ENCODE assay signal across 19 cellular contexts in the genomic region with DNA sequence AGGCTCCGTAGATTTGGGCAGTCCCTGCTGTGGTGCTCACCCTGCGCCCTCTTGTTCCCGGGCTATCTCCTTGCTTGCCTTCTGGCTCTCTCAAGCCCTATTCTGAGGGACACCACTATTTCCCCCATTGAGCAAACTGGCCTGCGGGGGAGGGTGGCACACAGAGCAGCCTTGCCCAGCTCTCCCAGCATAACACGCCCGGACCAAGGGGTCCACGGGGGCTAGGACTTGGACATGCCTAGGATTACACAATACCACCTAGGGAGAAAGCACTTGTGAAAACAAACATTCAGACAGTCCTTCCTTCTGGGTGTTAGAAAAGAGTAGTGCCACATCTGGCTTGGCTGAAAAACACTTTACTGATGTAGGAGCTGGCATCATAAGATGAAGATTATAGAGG. TPM values are rescaled to one million over a fixed set of nuclear protein-coding genes. Genes with fewer than 3 reads are reported as not detected.
DNase-seq lines count a peak whose midpoint lies in the region; ATAC-seq and TF ChIP-seq lines count a peak whose summit lies in the region.
"Had no signal": no experiment of that assay in that cellular context is flagged by ENCODE, and none has a peak within 500 bp of the region (broad histone marks: within the 10 kb centered on the region; RNA-seq: fewer than 3 reads in every experiment).

No MANE protein-coding gene starts in this region.

- no peak for TF ChIP-seq CTCF in KMS-11 (conservative IDR thresholded peaks at IDR 0.05; ENCODE audit: low read depth, low read length)
- no peak for TF ChIP-seq CTCF in gastroesophageal sphincter (IDR thresholded peaks at IDR 0.05)

- H4K20me1 ChIP-seq in KMS-11 (ENCODE audit: insufficient read depth), result no peaks in the 10 kb centered on the region

- peaks cover 62% of the 10 kb centered on the region for H3K79me2 ChIP-seq in KMS-11 (ENCODE audit: insufficient read depth, low read depth)

- H3K27ac ChIP-seq in KMS-11 (peak overlapping the region; percentile 60), gastroesophageal sphincter (no peak overlapping the region)
- H3K27ac ChIP-seq: HL-60 had no signal

- H3K27me3 ChIP-seq in KMS-11 (ENCODE audit: insufficient read depth, low read depth) (no peaks in the 10 kb centered on the region), gastroesophageal sphincter (no peaks in the 10 kb centered on the region)

- H2AFZ ChIP-seq in KMS-11 (ENCODE audit: low read depth), result no peak overlapping the region

- H3K4me2 ChIP-seq in KMS-11, result peak overlapping the region; percentile 75

- no peaks in the 10 kb centered on the region for H3K9me3 ChIP-seq in gastroesophageal sphincter

- H3K36me3 ChIP-seq in KMS-11 (ENCODE audit: insufficient read depth) (peaks cover 4% of the 10 kb centered on the region; the same call in 1 of the 2 replicates), gastroesophageal sphincter (peaks cover 0 to 35% of the 10 kb centered on the region in 2 donors)

- peaks cover 29% of the 10 kb centered on the region for H3K36me3 Mint-ChIP-seq in activated naive CD8-positive, alpha-beta T cell treated with anti-CD3 and anti-CD28 coated beads, Interleukin-2, amount 50 U/mL, for 24 hours (ENCODE audit: low read depth)
- H3K36me3 Mint-ChIP-seq in activated naive CD8-positive, alpha-beta T cell treated with anti-CD3 and anti-CD28 coated beads for 36 hours, result peaks cover 17% of the 10 kb centered on the region
- peaks cover 63% of the 10 kb centered on the region for H3K36me3 Mint-ChIP-seq in stimulated activated effector memory CD8-positive, alpha-beta T cell treated with anti-CD3 and anti-CD28 coated beads, Interleukin-12 subunit alpha, Interleukin-12 subunit beta, amount 100 ng/mL, for 72 hours

- H3K4me1 Mint-ChIP-seq in activated naive CD8-positive, alpha-beta T cell treated with anti-CD3 and anti-CD28 coated beads, Interleukin-2, amount 50 U/mL, for 24 hours, result peaks cover 40% of the 10 kb centered on the region
- peaks cover 37% of the 10 kb centered on the region for H3K4me1 Mint-ChIP-seq in activated naive CD8-positive, alpha-beta T cell treated with anti-CD3 and anti-CD28 coated beads for 36 hours
- H3K4me1 Mint-ChIP-seq in stimulated activated effector memory CD8-positive, alpha-beta T cell treated with anti-CD3 and anti-CD28 coated beads, Interleukin-12 subunit alpha, Interleukin-12 subunit beta, amount 100 ng/mL, for 72 hours, result peaks cover 24% of the 10 kb centered on the region

- TF ChIP-seq POLR2A in gastroesophageal sphincter (IDR thresholded peaks at IDR 0.05), result no peak

- TF ChIP-seq EP300 in gastroesophageal sphincter (IDR thresholded peaks at IDR 0.05), result no peak

- no peaks in the 10 kb centered on the region for H3K9me3 Mint-ChIP-seq in activated naive CD8-positive, alpha-beta T cell treated with anti-CD3 and anti-CD28 coated beads, Interleukin-2, amount 50 U/mL, for 24 hours
- no peaks in the 10 kb centered on the region for H3K9me3 Mint-ChIP-seq in activated naive CD8-positive, alpha-beta T cell treated with anti-CD3 and anti-CD28 coated beads for 36 hours
- H3K9me3 Mint-ChIP-seq in stimulated activated effector memory CD8-positive, alpha-beta T cell treated with anti-CD3 and anti-CD28 coated beads, Interleukin-12 subunit alpha, Interleukin-12 subunit beta, amount 100 ng/mL, for 72 hours, result no peaks in the 10 kb centered on the region
- H3K9me3 Mint-ChIP-seq: CD14-positive monocyte had no signal

- H3K4me1 ChIP-seq in KMS-11 (ENCODE audit: low read depth, poor library complexity, severe bottlenecking) (peaks cover 64% of the 10 kb centered on the region), gastroesophageal sphincter (peaks cover 0 to 35% (median 3%) of the 10 kb centered on the region in 3 donors)

- WGBS in gastroesophageal sphincter (ENCODE audit: low coverage in 1 of 2), 2 donors, result 88 to 100% methylated on average over 1 to 4 of the region's 7 CpGs

- peak overlapping the region; percentile 6; the same call in 1 of the 2 replicates for H3K9ac ChIP-seq in KMS-11

- no peak overlapping the region for H3K4me3 Mint-ChIP-seq in activated naive CD8-positive, alpha-beta T cell treated with anti-CD3 and anti-CD28 coated beads, Interleukin-2, amount 50 U/mL, for 24 hours
- H3K4me3 Mint-ChIP-seq in activated naive CD8-positive, alpha-beta T cell treated with anti-CD3 and anti-CD28 coated beads for 36 hours, result no peak overlapping the region
- H3K4me3 Mint-ChIP-seq in stimulated activated effector memory CD8-positive, alpha-beta T cell treated with anti-CD3 and anti-CD28 coated beads, Interleukin-12 subunit alpha, Interleukin-12 subunit beta, amount 100 ng/mL, for 72 hours, result no peak overlapping the region
- H3K4me3 Mint-ChIP-seq: CD14-positive monocyte had no signal

- H3K27ac Mint-ChIP-seq in activated naive CD8-positive, alpha-beta T cell treated with anti-CD3 and anti-CD28 coated beads, Interleukin-2, amount 50 U/mL, for 24 hours, result peak overlapping the region; percentile 17
- H3K27ac Mint-ChIP-seq in activated naive CD8-positive, alpha-beta T cell treated with anti-CD3 and anti-CD28 coated beads for 36 hours, result no peak overlapping the region
- peak overlapping the region; percentile 67 for H3K27ac Mint-ChIP-seq in stimulated activated effector memory CD8-positive, alpha-beta T cell treated with anti-CD3 and anti-CD28 coated beads, Interleukin-12 subunit alpha, Interleukin-12 subunit beta, amount 100 ng/mL, for 72 hours

- no peaks in the 10 kb centered on the region for H3K27me3 Mint-ChIP-seq in activated naive CD8-positive, alpha-beta T cell treated with anti-CD3 and anti-CD28 coated beads, Interleukin-2, amount 50 U/mL, for 24 hours
- no peaks in the 10 kb centered on the region for H3K27me3 Mint-ChIP-seq in activated naive CD8-positive, alpha-beta T cell treated with anti-CD3 and anti-CD28 coated beads for 36 hours

- ATAC-seq in activated naive CD8-positive, alpha-beta T cell treated with anti-CD3 and anti-CD28 coated beads, Interleukin-2, amount 50 U/mL, for 24 hours, result no peak
- ATAC-seq in stimulated activated effector memory CD8-positive, alpha-beta T cell treated with anti-CD3 and anti-CD28 coated beads, Interleukin-12 subunit alpha, Interleukin-12 subunit beta, amount 100 ng/mL, for 72 hours, result no peak
- no peak for ATAC-seq in gastroesophageal sphincter
- ATAC-seq: K562 had no signal

- DNase-seq in activated naive CD8-positive, alpha-beta T cell treated with anti-CD3 and anti-CD28 coated beads, Interleukin-2, amount 50 U/mL, for 24 hours, result no peak
- DNase-seq in activated naive CD8-positive, alpha-beta T cell treated with anti-CD3 and anti-CD28 coated beads for 36 hours, result no peak
- DNase-seq in brain pericyte (ENCODE audit: low read depth, low spot score) (peak; percentile 31), NCI-H1417 treated with DMSO at 0.1 percent for 48 hours (lab: John Stamatoyannopoulos, UW) (no peak)
- peak in 1 of 2 donors; percentile 40 for DNase-seq in stimulated activated effector memory CD8-positive, alpha-beta T cell treated with anti-CD3 and anti-CD28 coated beads, Interleukin-12 subunit alpha, Interleukin-12 subunit beta, amount 100 ng/mL, for 72 hours (ENCODE audit: low spot score in 2 of 2)
- DNase-seq: AML-193, HCEC 1CT, NCI-H1436 treated with DMSO at 0.1 percent for 48 hours, NCI-H2029 treated with DMSO at 0.1 percent for 48 hours, NCI-H2171 treated with DMSO at 0.1 percent for 48 hours, NCI-H446 treated with DMSO at 0.1 percent for 48 hours, NCI-H748 treated with DMSO at 0.1 percent for 48 hours, OCI-M1, SIG-M5 had no signal

- H3K4me3 ChIP-seq in KMS-11 (IDR thresholded peaks at IDR 0.05; ENCODE audit: insufficient read depth, low read depth, low read length) (no peak overlapping the region), gastroesophageal sphincter (no peak overlapping the region)
- H3K4me3 ChIP-seq: K562 had no signal

RNA-seq across cellular contexts. Expression of a gene that starts 7.4 kb away (rescaled TPM):
- 10 to 100 TPM; 19.2 to 21.4 TPM for total RNA-seq in activated naive CD8-positive, alpha-beta T cell treated with anti-CD3 and anti-CD28 coated beads for 36 hours
- total RNA-seq in gastroesophageal sphincter, result 10 to 100 TPM in 3 of 4 donors, 1 to 10 TPM in 1; 9.5 to 16.2 (median 13.6) TPM

RNA-seq across cellular contexts. Expression of a gene that starts 29.4 kb away (rescaled TPM):
- total RNA-seq in activated naive CD8-positive, alpha-beta T cell treated with anti-CD3 and anti-CD28 coated beads for 36 hours, result 10 to 100 TPM; 52.3 to 53.3 TPM
- 10 to 100 TPM; 36.5 to 51.2 (median 44.8) TPM for total RNA-seq in gastroesophageal sphincter
